ENCODE assay signal across 8 cellular contexts in the genomic region with DNA sequence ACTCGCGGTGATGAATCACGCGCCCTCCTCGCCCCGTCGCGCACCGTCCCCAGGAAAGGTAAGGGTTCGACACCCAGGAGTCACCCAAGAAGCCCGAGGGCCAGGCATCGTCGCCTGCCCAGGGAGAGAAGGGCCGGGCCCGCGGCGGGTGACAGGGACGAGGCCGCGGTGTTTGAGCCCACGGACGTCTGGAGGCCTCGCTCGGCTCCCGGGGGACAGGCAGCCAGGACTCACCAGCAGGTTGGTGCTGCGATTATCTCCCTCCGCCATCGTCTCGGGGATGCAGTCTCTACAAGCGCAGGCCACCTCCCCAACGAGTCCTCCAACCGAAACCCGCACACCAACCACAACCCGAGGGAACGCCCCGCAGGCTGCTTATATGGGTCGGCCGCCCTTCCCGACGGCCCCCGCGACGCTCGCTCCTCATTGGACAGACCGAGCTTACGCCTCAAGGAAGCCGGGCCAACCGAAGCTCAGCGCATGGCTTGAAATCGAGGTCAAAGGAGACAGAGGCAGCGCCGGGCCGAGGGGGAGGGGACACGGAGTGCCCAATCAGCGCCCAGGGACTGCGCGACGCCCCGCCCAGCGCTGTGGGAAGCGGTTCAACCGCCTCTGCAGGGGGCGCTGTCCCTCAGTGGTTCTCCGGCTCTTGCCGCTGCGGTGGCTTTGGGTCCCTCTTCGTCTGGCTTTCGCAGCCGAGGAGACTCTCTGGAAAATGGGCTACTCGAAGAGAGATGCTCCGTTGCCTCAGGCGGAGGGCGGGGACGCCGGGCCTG. TPM values are rescaled to one million over a fixed set of nuclear protein-coding genes. Genes with fewer than 3 reads are reported as not detected.
A peak's percentile ranks its signal among the peaks of the same experiment; 100 is the strongest.
DNase-seq lines count a peak whose midpoint lies in the region; ATAC-seq, FAIRE-seq and TF ChIP-seq lines count a peak whose summit lies in the region.

A gene (minus strand): TSS at position 353 of the 776 bp plus-strand sequence. CDS start 83 bp downstream, at position 270.

- H3K4me3 Mint-ChIP-seq in activated CD4-positive, alpha-beta T cell treated with anti-CD3 and anti-CD28 coated beads, Interleukin-2, amount 10 ng/mL, durations not matched to agents 24 days and 14 days: peak within 1 kb of the TSS; percentile 99

- no peaks in the 10 kb centered on the region for H3K27me3 ChIP-seq in BJ (ENCODE audit: control insufficient read depth, insufficient read depth, low read length)

- H3K4me1 Mint-ChIP-seq in activated CD4-positive, alpha-beta T cell treated with anti-CD3 and anti-CD28 coated beads, Interleukin-2, amount 10 ng/mL, durations not matched to agents 24 days and 14 days: peaks cover 59% of the 10 kb centered on the region

- H3K27ac ChIP-seq in coronary artery: peak within 1 kb of the TSS; percentile 83 to 94

- peak within 1 kb of the TSS; percentile 97 for H3K27ac Mint-ChIP-seq in activated CD4-positive, alpha-beta T cell treated with anti-CD3 and anti-CD28 coated beads, Interleukin-2, amount 10 ng/mL, durations not matched to agents 24 days and 14 days

- no peaks in the 10 kb centered on the region for H3K27me3 Mint-ChIP-seq in activated CD4-positive, alpha-beta T cell treated with anti-CD3 and anti-CD28 coated beads, Interleukin-2, amount 10 ng/mL, durations not matched to agents 24 days and 14 days

- H3K36me3 ChIP-seq in BJ (ENCODE audit: control insufficient read depth, insufficient read depth, low read length): no peaks in the 10 kb centered on the region

- POLR2A ChIA-PET in BJ (lab: Charles Lee): interaction anchor here (1.8 to 3.3 kb wide), 2 partner anchors 11 to 13 kb away, joined by 15 to 31 read pairs; a partner anchor contains a TSS

- H3K4me3 ChIP-seq in BJ (ENCODE audit: low read depth, low read length) (peak within 1 kb of the TSS; percentile 93), coronary artery (peak within 1 kb of the TSS; percentile 86)

- intact Hi-C loops in activated CD4-positive, alpha-beta T cell treated with anti-CD3 and anti-CD28 coated beads, Interleukin-2, amount 10 ng/mL, durations not matched to agents 24 days and 14 days (cut with micrococcal nuclease): loop anchor here (1.0 to 5.0 kb wide), 7 partner anchors 11 to 721 kb away; a partner anchor contains a TSS
- intact Hi-C loops in left colon (cut with DNase I, micrococcal nuclease): no loop called here

- peak; percentile 94 for TF ChIP-seq CTCF in BJ (IDR thresholded peaks at IDR 0.05; ENCODE audit: insufficient read depth, low read depth, low read length)
- peak; percentile 86 for TF ChIP-seq CTCF in coronary artery (IDR thresholded peaks at IDR 0.05)

- ATAC-seq in HG03460 (IDR thresholded peaks at IDR 0.05; ENCODE audit: unreplicated experiment) (peak; percentile 91), left colon (peak; percentile 92)

- peak; percentile 97 for DNase-seq in BJ (ENCODE audit: low read depth)
- peak; percentile 83 for DNase-seq in GM19239 (ENCODE audit: insufficient read length, low spot score)
- DNase-seq in NCI-H526 (lab: John Stamatoyannopoulos, UW): peak; percentile 98 to 99
- peak; percentile 99 for DNase-seq in activated CD4-positive, alpha-beta T cell treated with anti-CD3 and anti-CD28 coated beads, Interleukin-2, amount 10 ng/mL, durations not matched to agents 24 days and 14 days
- DNase-seq in coronary artery (ENCODE audit: low spot score): peak; percentile 99
- peak; percentile 99 for DNase-seq in left colon
- peak; percentile 98 for DNase-seq in stimulated activated CD4-positive, alpha-beta T cell treated with anti-CD3 and anti-CD28 coated beads, Interleukin-2, amount 100 ng/mL, for 24 hours

- H3K9me3 Mint-ChIP-seq in activated CD4-positive, alpha-beta T cell treated with anti-CD3 and anti-CD28 coated beads, Interleukin-2, amount 10 ng/mL, durations not matched to agents 24 days and 14 days: no peaks in the 10 kb centered on the region

- H3K36me3 Mint-ChIP-seq in activated CD4-positive, alpha-beta T cell treated with anti-CD3 and anti-CD28 coated beads, Interleukin-2, amount 10 ng/mL, durations not matched to agents 24 days and 14 days (ENCODE audit: low read depth): peaks cover 47% of the 10 kb centered on the region

- FAIRE-seq in GM19239 (lab: Jason Lieb, UNC): peak; percentile 95

- CTCF ChIA-PET in BJ (lab: Yijun Ruan, JAX): interaction anchor here (0.6 to 3.4 kb wide), 19 partner anchors 9 to 745 kb away, joined by 3 to 44 read pairs (median 4); a partner anchor contains a TSS

RNA-seq across cellular contexts. Expression of the gene that starts here (rescaled TPM):
- polyA plus RNA-seq in BJ (2011; rRNA removed): 178 and 258 TPM in 2 replicates
- polyA minus RNA-seq in BJ (2011; rRNA and poly(A)+ RNA removed): 214 and 260 TPM in 2 replicates
- 97.2 and 98.5 TPM in 2 replicates for total RNA-seq in activated CD4-positive, alpha-beta T cell treated with anti-CD3 and anti-CD28 coated beads, Interleukin-2, amount 10 ng/mL, durations not matched to agents 24 days and 14 days
- total RNA-seq in left colon: 100 to 1,000 TPM; 139 to 140 TPM

Comparison
In these comparisons a context has a peak if more than half of its experiments do, and no peak if none do; other contexts are left out.
1. Peak in every context shown above with its lines: DNase-seq, ATAC-seq, H3K4me3 ChIP-seq and H3K27ac ChIP-seq.